ENCODE assay signal across 12 cellular contexts in genomic region chr13:108494991-108495661, GRCh38.
A peak's percentile ranks its signal among the peaks of the same experiment; 100 is the strongest.
DNase-seq lines count a peak whose midpoint lies in the region; ATAC-seq, FAIRE-seq and TF ChIP-seq lines count a peak whose summit lies in the region.
"Had no signal": no experiment of that assay in that cellular context is flagged by ENCODE, and none has a peak within 500 bp of the region (broad histone marks: within the 10 kb centered on the region; RNA-seq: fewer than 3 reads in every experiment).

No MANE protein-coding gene starts in this region.

- no peak for DNase-seq in CD8-positive, alpha-beta memory T cell
- DNase-seq in NCI-H69 (lab: John Stamatoyannopoulos, UW) (peak; percentile 36), neural progenitor cell (ENCODE audit: low spot score) (peak; percentile 58), HTR-8/SVneo (ENCODE audit: insufficient read length, low spot score) (no peak), BE2C (no peak), globus pallidus (ENCODE audit: low spot score) (no peak)
- DNase-seq in effector memory CD4-positive, alpha-beta T cell = no peak
- DNase-seq: GF-D8 had no signal

- H3K9ac ChIP-seq in neural progenitor cell = no peak overlapping the region

- H2AFZ ChIP-seq in neural progenitor cell (replicated peaks) = peak overlapping the region; percentile 99

- no peaks in the 10 kb centered on the region for H3K4me1 ChIP-seq in CD8-positive, alpha-beta memory T cell (ENCODE audit: insufficient read depth, low read length)
- H3K4me1 ChIP-seq in effector memory CD4-positive, alpha-beta T cell (ENCODE audit: control insufficient read depth, insufficient read depth, low read length, poor library complexity, severe bottlenecking) = peaks cover 7% of the 10 kb centered on the region
- H3K4me1 ChIP-seq in neural progenitor cell (peaks cover 9% of the 10 kb centered on the region), BE2C (no peaks in the 10 kb centered on the region)
- H3K4me1 ChIP-seq: ascending aorta had no signal

- H3K27me3 Mint-ChIP-seq in CD8-positive, alpha-beta memory T cell = peaks cover 16 to 28% of the 10 kb centered on the region in 2 donors
- H3K27me3 Mint-ChIP-seq in neural progenitor cell (ENCODE audit: insufficient read depth, low read depth) = peaks cover 8% of the 10 kb centered on the region

- TF ChIP-seq CTCF in neural progenitor cell (IDR thresholded peaks at IDR 0.05) (no peak), BE2C (IDR thresholded peaks at IDR 0.05; ENCODE audit: low read depth, low read length) (no peak)

- H4K20me1 ChIP-seq in neural progenitor cell (ENCODE audit: low read depth) = no peaks in the 10 kb centered on the region

- H3K27ac ChIP-seq in CD8-positive, alpha-beta memory T cell (ENCODE audit: low read depth, low read length) = no peak overlapping the region
- H3K27ac ChIP-seq in effector memory CD4-positive, alpha-beta T cell (ENCODE audit: insufficient read depth, low read length, poor library complexity, severe bottlenecking) = no peak overlapping the region
- no peak overlapping the region for H3K27ac ChIP-seq in neural progenitor cell
- H3K27ac ChIP-seq: ascending aorta, VCaP had no signal

- peak overlapping the region in 2 of 8 donors; percentile 36 to 57 for H3K27ac Mint-ChIP-seq in CD8-positive, alpha-beta memory T cell
- H3K27ac Mint-ChIP-seq in neural progenitor cell = peak overlapping the region; percentile 81

- H3K4me1 Mint-ChIP-seq in CD8-positive, alpha-beta memory T cell = peaks cover 3 to 19% (median 4%) of the 10 kb centered on the region in 3 donors
- peaks cover 21% of the 10 kb centered on the region for H3K4me1 Mint-ChIP-seq in neural progenitor cell

- no peaks in the 10 kb centered on the region for H3K9me3 ChIP-seq in CD8-positive, alpha-beta memory T cell (ENCODE audit: low read length)
- H3K9me3 ChIP-seq in effector memory CD4-positive, alpha-beta T cell (ENCODE audit: control insufficient read depth, low read length) = no peaks in the 10 kb centered on the region
- H3K9me3 ChIP-seq in neural progenitor cell (ENCODE audit: low read depth) = no peaks in the 10 kb centered on the region
- no peaks in the 10 kb centered on the region for H3K9me3 ChIP-seq in BE2C
- H3K9me3 ChIP-seq: ascending aorta had no signal

- no peak for FAIRE-seq in HTR-8/SVneo (lab: Jason Lieb, UNC)
- FAIRE-seq: GM19239 had no signal

- H3K36me3 ChIP-seq in CD8-positive, alpha-beta memory T cell (ENCODE audit: insufficient read depth, low read length) = no peaks in the 10 kb centered on the region
- no peaks in the 10 kb centered on the region for H3K36me3 ChIP-seq in effector memory CD4-positive, alpha-beta T cell (ENCODE audit: control insufficient read depth, insufficient read depth, low read length)
- H3K36me3 ChIP-seq in neural progenitor cell (no peaks in the 10 kb centered on the region), BE2C (no peaks in the 10 kb centered on the region)
- H3K36me3 ChIP-seq: ascending aorta had no signal

- H3K9me3 Mint-ChIP-seq in CD8-positive, alpha-beta memory T cell = peaks cover 0 to 8% (median 2%) of the 10 kb centered on the region in 5 donors
- peaks cover 5% of the 10 kb centered on the region for H3K9me3 Mint-ChIP-seq in neural progenitor cell

- peaks cover 18% of the 10 kb centered on the region for H3F3A ChIP-seq in neural progenitor cell (ENCODE audit: low read depth)

- POLR2A ChIA-PET in CD8-positive, alpha-beta memory T cell (lab: Charles Lee) = no interaction called here

- H3K4me3 Mint-ChIP-seq in CD8-positive, alpha-beta memory T cell = peak overlapping the region in 6 of 7 donors; percentile 37 to 75 (median 70)
- peak overlapping the region; percentile 93 for H3K4me3 Mint-ChIP-seq in neural progenitor cell

- ATAC-seq in GM18502 (IDR thresholded peaks at IDR 0.05; ENCODE audit: poor library complexity, unreplicated experiment) = no peak

- no peaks in the 10 kb centered on the region for H3K79me2 ChIP-seq in neural progenitor cell (ENCODE audit: low read depth)

- no peaks in the 10 kb centered on the region for H3K27me3 ChIP-seq in CD8-positive, alpha-beta memory T cell (ENCODE audit: insufficient read depth, low read length, poor library complexity, severe bottlenecking)
- H3K27me3 ChIP-seq in effector memory CD4-positive, alpha-beta T cell (replicated peaks; ENCODE audit: control insufficient read depth, insufficient read depth, low read length, poor library complexity, severe bottlenecking) = peaks cover 9% of the 10 kb centered on the region
- H3K27me3 ChIP-seq in neural progenitor cell (peaks cover 80% of the 10 kb centered on the region), BE2C (peaks cover 56% of the 10 kb centered on the region)
- H3K27me3 ChIP-seq: ascending aorta had no signal

- CTCF ChIA-PET in CD8-positive, alpha-beta memory T cell (lab: Charles Lee) = no interaction called here

- peak overlapping the region; percentile 93 for H3K4me2 ChIP-seq in neural progenitor cell

- no peak overlapping the region for H3K4me3 ChIP-seq in CD8-positive, alpha-beta memory T cell (ENCODE audit: low read length)
- peak overlapping the region; percentile 59 for H3K4me3 ChIP-seq in effector memory CD4-positive, alpha-beta T cell (ENCODE audit: insufficient read depth, low read depth, low read length, poor library complexity, severe bottlenecking)
- H3K4me3 ChIP-seq in neural progenitor cell = peak overlapping the region; percentile 64
- no peak overlapping the region for H3K4me3 ChIP-seq in BE2C (ENCODE audit: low read depth, low read length)

- H3K36me3 Mint-ChIP-seq in CD8-positive, alpha-beta memory T cell = no peaks in the 10 kb centered on the region
- no peaks in the 10 kb centered on the region for H3K36me3 Mint-ChIP-seq in neural progenitor cell

Comparison
In these comparisons a context has a peak if more than half of its experiments do, and no peak if none do; other contexts are left out.
1. DNase-seq: peak in NCI-H69 (single experiment) and neural progenitor cell (single experiment); none in CD8-positive, alpha-beta memory T cell (0 of 5), effector memory CD4-positive, alpha-beta T cell (0 of 3), HTR-8/SVneo (single experiment), BE2C (single experiment) and globus pallidus (single experiment).
2. H3K4me3 ChIP-seq: peak in effector memory CD4-positive, alpha-beta T cell (single experiment) and neural progenitor cell (single experiment); none in CD8-positive, alpha-beta memory T cell (single experiment) and BE2C (single experiment).